23 cellular contexts compared by ENCODE assay signal in genomic region chr5:75348241-75348640, GRCh38. TPM values are rescaled to one million over a fixed set of nuclear protein-coding genes. Genes with fewer than 3 reads are reported as not detected.
A peak's percentile ranks its signal among the peaks of the same experiment; 100 is the strongest.
DNase-seq lines count a peak whose midpoint lies in the region; ATAC-seq lines count a peak whose summit lies in the region.
"Had no signal": no experiment of that assay in that cellular context is flagged by ENCODE, and none has a peak within 500 bp of the region (broad histone marks: within the 10 kb centered on the region; RNA-seq: fewer than 3 reads in every experiment).

No MANE protein-coding gene starts in this region.

- DNase-seq in EH (ENCODE audit: low read depth) (peak; percentile 27), HT1080 (ENCODE audit: low read depth) (peak; percentile 81), kidney tubule cell (ENCODE audit: low spot score) (peak; percentile 72), DMS153 (lab: John Stamatoyannopoulos, UW) (no peak), DMS153 treated with DMSO at 0.1 percent for 48 hours (lab: John Stamatoyannopoulos, UW; ENCODE audit: unreplicated experiment) (no peak)
- DNase-seq in central memory CD8-positive, alpha-beta T cell (ENCODE audit: low spot score in 2 of 2): no peak
- no peak for DNase-seq in activated CD4-positive, alpha-beta T cell treated with anti-CD3 and anti-CD28 coated beads, Interleukin-2, amount 10 ng/mL, durations not matched to agents 7 days and 5 days
- DNase-seq: ACHN; activated CD4-positive, CD25-positive, alpha-beta regulatory T cell treated with anti-CD3 and anti-CD28 coated beads, Interleukin-2, amount 50 U/mL, for 72 hours; activated gamma-delta T cell treated with Interleukin-2 at 50 U/mL for 16 hours; COR-L47; cortex of kidney; DND-41; left cardiac atrium; naive B cell; NCI-H1092; NCI-H187; NCI-H524 treated with DMSO at 0.1 percent for 48 hours; NK-92 treated with Interleukin-12 subunit alpha and Interleukin-12 subunit beta, amount 100 ng/mL, for 24 hours; stimulated activated CD4-positive, alpha-beta T cell treated with anti-CD3 and anti-CD28 coated beads, Interleukin-4, amount 100 ng/mL, for 4 hours; stimulated activated naive CD4-positive, alpha-beta T cell treated with Interleukin-2 at 50 U/mL for 16 hours; testis had no signal

- no peak for ATAC-seq in central memory CD8-positive, alpha-beta T cell (replicated peaks; ENCODE audit: extremely low read depth, poor library complexity, severe bottlenecking)
- no peak for ATAC-seq in HG02642 (IDR thresholded peaks at IDR 0.05; ENCODE audit: poor library complexity, unreplicated experiment)
- ATAC-seq: left cardiac atrium had no signal

- H3K36me3 Mint-ChIP-seq in central memory CD8-positive, alpha-beta T cell (ENCODE audit: insufficient read depth): peaks cover 66% of the 10 kb centered on the region
- H3K36me3 Mint-ChIP-seq in activated CD4-positive, alpha-beta T cell treated with anti-CD3 and anti-CD28 coated beads, Interleukin-2, amount 10 ng/mL, durations not matched to agents 7 days and 5 days (ENCODE audit: low read depth): peaks cover 59% of the 10 kb centered on the region

- no peaks in the 10 kb centered on the region for H3K9me3 Mint-ChIP-seq in central memory CD8-positive, alpha-beta T cell
- no peaks in the 10 kb centered on the region for H3K9me3 Mint-ChIP-seq in activated CD4-positive, alpha-beta T cell treated with anti-CD3 and anti-CD28 coated beads, Interleukin-2, amount 10 ng/mL, durations not matched to agents 7 days and 5 days
- H3K9me3 Mint-ChIP-seq: naive B cell had no signal

- H3K27me3 Mint-ChIP-seq in central memory CD8-positive, alpha-beta T cell: no peaks in the 10 kb centered on the region
- no peaks in the 10 kb centered on the region for H3K27me3 Mint-ChIP-seq in activated CD4-positive, alpha-beta T cell treated with anti-CD3 and anti-CD28 coated beads, Interleukin-2, amount 10 ng/mL, durations not matched to agents 7 days and 5 days
- H3K27me3 Mint-ChIP-seq: naive B cell had no signal

- POLR2A ChIA-PET in activated CD4-positive, alpha-beta T cell treated with anti-CD3 and anti-CD28 coated beads, Interleukin-2, amount 10 ng/mL, durations not matched to agents 7 days and 5 days (lab: Charles Lee): interaction anchor here (1.4 kb wide), 1 partner anchor 12 kb away, joined by 3 read pairs; the partner anchor contains the start of gene HMGCR

- H3K4me3 Mint-ChIP-seq in central memory CD8-positive, alpha-beta T cell: no peak overlapping the region
- no peak overlapping the region for H3K4me3 Mint-ChIP-seq in activated CD4-positive, alpha-beta T cell treated with anti-CD3 and anti-CD28 coated beads, Interleukin-2, amount 10 ng/mL, durations not matched to agents 7 days and 5 days
- H3K4me3 Mint-ChIP-seq: naive B cell had no signal

- H3K4me1 Mint-ChIP-seq in central memory CD8-positive, alpha-beta T cell: no peaks in the 10 kb centered on the region
- H3K4me1 Mint-ChIP-seq in activated CD4-positive, alpha-beta T cell treated with anti-CD3 and anti-CD28 coated beads, Interleukin-2, amount 10 ng/mL, durations not matched to agents 7 days and 5 days: peaks cover 26% of the 10 kb centered on the region
- H3K4me1 Mint-ChIP-seq: naive B cell had no signal

- CTCF ChIA-PET in activated CD4-positive, alpha-beta T cell treated with anti-CD3 and anti-CD28 coated beads, Interleukin-2, amount 10 ng/mL, durations not matched to agents 7 days and 5 days (lab: Charles Lee): no interaction called here

- H3K27ac Mint-ChIP-seq in central memory CD8-positive, alpha-beta T cell (ENCODE audit: low read depth): peak overlapping the region; percentile 20
- H3K27ac Mint-ChIP-seq in activated CD4-positive, alpha-beta T cell treated with anti-CD3 and anti-CD28 coated beads, Interleukin-2, amount 10 ng/mL, durations not matched to agents 7 days and 5 days: no peak overlapping the region

RNA-seq across cellular contexts. Expression of gene HMGCR, which starts 11.2 kb away (rescaled TPM):
- total RNA-seq in HT1080 (2014; rRNA removed; shearing (Covaris generic)): 92.0 and 98.1 TPM in 2 replicates
- polyA plus RNA-seq in HT1080 (2015; cell fraction: cytosol; rRNA removed): 31.6 and 33.8 TPM in 2 replicates
- 151 and 176 TPM in 2 replicates for polyA plus RNA-seq in HT1080 (2015; cell fraction: nucleus; rRNA removed)
- total RNA-seq in activated CD4-positive, alpha-beta T cell treated with anti-CD3 and anti-CD28 coated beads, Interleukin-2, amount 10 ng/mL, durations not matched to agents 7 days and 5 days: 10 to 100 TPM; 49.4 to 51.1 TPM

Comparison
In these comparisons a context has a peak if more than half of its experiments do, and no peak if none do; other contexts are left out.
1. DNase-seq: peak in EH (single experiment), HT1080 (single experiment) and kidney tubule cell (single experiment); none in central memory CD8-positive, alpha-beta T cell (0 of 2), DMS153 (single experiment), DMS153 treated with DMSO at 0.1 percent for 48 hours (single experiment) and activated CD4-positive, alpha-beta T cell treated with anti-CD3 and anti-CD28 coated beads, Interleukin-2, amount 10 ng/mL, durations not matched to agents 7 days and 5 days (single experiment).